8 cellular contexts compared by ENCODE assay signal in genomic region chr5:81749186-81749561, GRCh38. TPM values are rescaled to one million over a fixed set of nuclear protein-coding genes. Genes with fewer than 3 reads are reported as not detected.
A peak's percentile ranks its signal among the peaks of the same experiment; 100 is the strongest.
DNase-seq lines count a peak whose midpoint lies in the region; ATAC-seq, FAIRE-seq and TF ChIP-seq lines count a peak whose summit lies in the region.

No MANE protein-coding gene starts in this region.

- H3K9ac ChIP-seq in kidney (ENCODE audit: low read length in 2 of 2): peak overlapping the region in 1 of 2 donors; percentile 22

- H3K27ac ChIP-seq in kidney (ENCODE audit: low read depth in 2 of 2, low read length in 2 of 2) (peak overlapping the region in 1 of 2 donors; percentile 13), suprapubic skin (peak overlapping the region; percentile 99)

- peak overlapping the region; percentile 89 for H3K4me3 Mint-ChIP-seq in activated CD4-positive, alpha-beta T cell treated with anti-CD3 and anti-CD28 coated beads, Interleukin-2, amount 10 ng/mL, durations not matched to agents 24 days and 14 days
- H3K4me3 Mint-ChIP-seq in activated naive CD8-positive, alpha-beta T cell treated with anti-CD3 and anti-CD28 coated beads, Interleukin-2, amount 10 ng/mL, durations not matched to agents 7 days and 5 days: peak overlapping the region; percentile 88

- no peaks in the 10 kb centered on the region for H3K27me3 ChIP-seq in suprapubic skin

- WGBS in suprapubic skin: 11% methylated on average over 7 of the region's 7 CpGs
- 9 to 10% methylated on average over 7 of the region's 7 CpGs for WGBS in lower leg skin, 2 donors

- no peaks in the 10 kb centered on the region for H3K36me3 ChIP-seq in kidney (ENCODE audit: control insufficient read depth in 1 of 2, insufficient read depth in 2 of 2, low read length in 2 of 2)
- H3K36me3 ChIP-seq in suprapubic skin: no peaks in the 10 kb centered on the region

- TF ChIP-seq CTCF in kidney (IDR thresholded peaks at IDR 0.05; ENCODE audit: borderline replicate concordance, extremely low read depth, insufficient read depth): no peak
- TF ChIP-seq CTCF in suprapubic skin (IDR thresholded peaks at IDR 0.05): no peak
- no peak for TF ChIP-seq CTCF in lower leg skin (IDR thresholded peaks at IDR 0.05)

- no peaks in the 10 kb centered on the region for H3K36me3 Mint-ChIP-seq in activated CD4-positive, alpha-beta T cell treated with anti-CD3 and anti-CD28 coated beads, Interleukin-2, amount 10 ng/mL, durations not matched to agents 24 days and 14 days (ENCODE audit: low read depth)
- peaks cover 3% of the 10 kb centered on the region for H3K36me3 Mint-ChIP-seq in activated naive CD8-positive, alpha-beta T cell treated with anti-CD3 and anti-CD28 coated beads, Interleukin-2, amount 10 ng/mL, durations not matched to agents 7 days and 5 days

- no peak for TF ChIP-seq EP300 in suprapubic skin (IDR thresholded peaks at IDR 0.05)

- H3K27ac Mint-ChIP-seq in activated CD4-positive, alpha-beta T cell treated with anti-CD3 and anti-CD28 coated beads, Interleukin-2, amount 10 ng/mL, durations not matched to agents 24 days and 14 days: peak overlapping the region; percentile 57
- no peak overlapping the region for H3K27ac Mint-ChIP-seq in activated naive CD8-positive, alpha-beta T cell treated with anti-CD3 and anti-CD28 coated beads, Interleukin-2, amount 10 ng/mL, durations not matched to agents 7 days and 5 days

- H3K9me3 Mint-ChIP-seq in activated CD4-positive, alpha-beta T cell treated with anti-CD3 and anti-CD28 coated beads, Interleukin-2, amount 10 ng/mL, durations not matched to agents 24 days and 14 days: no peaks in the 10 kb centered on the region
- no peaks in the 10 kb centered on the region for H3K9me3 Mint-ChIP-seq in activated naive CD8-positive, alpha-beta T cell treated with anti-CD3 and anti-CD28 coated beads, Interleukin-2, amount 10 ng/mL, durations not matched to agents 7 days and 5 days

- H3K9me3 ChIP-seq in kidney (ENCODE audit: control insufficient read depth in 1 of 2, low read length in 2 of 2): no peaks in the 10 kb centered on the region
- H3K9me3 ChIP-seq in suprapubic skin: no peaks in the 10 kb centered on the region

- no peak for FAIRE-seq in kidney (lab: Jason Lieb, UNC)

- intact Hi-C loops in activated CD4-positive, alpha-beta T cell treated with anti-CD3 and anti-CD28 coated beads, Interleukin-2, amount 10 ng/mL, durations not matched to agents 24 days and 14 days (cut with micrococcal nuclease): no loop called here
- intact Hi-C loops in kidney (cut with DNase I) (loop anchor here (10.0 kb wide), 1 partner anchor 244 kb away; no protein-coding TSS in a partner anchor), lower leg skin (cut with DNase I; ENCODE audit: low total_unique reads) (loop anchor here (10.0 kb wide), 1 partner anchor 324 kb away; no protein-coding TSS in a partner anchor)

- H3K4me1 Mint-ChIP-seq in activated CD4-positive, alpha-beta T cell treated with anti-CD3 and anti-CD28 coated beads, Interleukin-2, amount 10 ng/mL, durations not matched to agents 24 days and 14 days: peaks cover 16% of the 10 kb centered on the region
- peaks cover 24% of the 10 kb centered on the region for H3K4me1 Mint-ChIP-seq in activated naive CD8-positive, alpha-beta T cell treated with anti-CD3 and anti-CD28 coated beads, Interleukin-2, amount 10 ng/mL, durations not matched to agents 7 days and 5 days

- ATAC-seq in activated naive CD8-positive, alpha-beta T cell treated with anti-CD3 and anti-CD28 coated beads, Interleukin-2, amount 10 ng/mL, durations not matched to agents 7 days and 5 days (ENCODE audit: low read depth): no peak
- ATAC-seq in GM18517 (IDR thresholded peaks at IDR 0.05; ENCODE audit: unreplicated experiment) (no peak), GM21529 (IDR thresholded peaks at IDR 0.05; ENCODE audit: unreplicated experiment) (no peak)

- TF ChIP-seq POLR2A in suprapubic skin (IDR thresholded peaks at IDR 0.05): no peak
- no peak for TF ChIP-seq POLR2A in lower leg skin (IDR thresholded peaks at IDR 0.05)

- DNase-seq in activated CD4-positive, alpha-beta T cell treated with anti-CD3 and anti-CD28 coated beads, Interleukin-2, amount 10 ng/mL, durations not matched to agents 24 days and 14 days: peak; percentile 65
- DNase-seq in activated CD4-positive, alpha-beta T cell treated with anti-CD3 and anti-CD28 coated beads for 48 hours: no peak
- DNase-seq in activated naive CD8-positive, alpha-beta T cell treated with anti-CD3 and anti-CD28 coated beads, Interleukin-2, amount 10 ng/mL, durations not matched to agents 7 days and 5 days: no peak
- no peak for DNase-seq in kidney
- no peak for DNase-seq in suprapubic skin (ENCODE audit: low spot score in 2 of 2)
- no peak for DNase-seq in lower leg skin (ENCODE audit: low spot score in 2 of 2)

- POLR2A ChIA-PET in activated naive CD8-positive, alpha-beta T cell treated with anti-CD3 and anti-CD28 coated beads, Interleukin-2, amount 10 ng/mL, durations not matched to agents 7 days and 5 days (lab: Charles Lee): interaction anchor here (0.6 to 6.3 kb wide), 3 partner anchors 23 to 469 kb away, joined by 3 to 215 read pairs (median 4); no protein-coding TSS in a partner anchor

- H3K4me3 ChIP-seq in kidney (ENCODE audit: low read length in 2 of 2): peak overlapping the region; percentile 54 to 73
- peak overlapping the region; percentile 97 for H3K4me3 ChIP-seq in suprapubic skin
- no peak overlapping the region for H3K4me3 ChIP-seq in lower leg skin (ENCODE audit: low read depth, poor library complexity, severe bottlenecking)

- H3K4me1 ChIP-seq in kidney (ENCODE audit: control insufficient read depth in 1 of 2, insufficient read depth in 1 of 2, low read depth in 1 of 2, low read length in 2 of 2): peaks cover 0 to 8% of the 10 kb centered on the region in 2 donors
- H3K4me1 ChIP-seq in suprapubic skin: peaks cover 40% of the 10 kb centered on the region

- H3K27me3 Mint-ChIP-seq in activated CD4-positive, alpha-beta T cell treated with anti-CD3 and anti-CD28 coated beads, Interleukin-2, amount 10 ng/mL, durations not matched to agents 24 days and 14 days: peaks cover 24% of the 10 kb centered on the region
- H3K27me3 Mint-ChIP-seq in activated naive CD8-positive, alpha-beta T cell treated with anti-CD3 and anti-CD28 coated beads, Interleukin-2, amount 10 ng/mL, durations not matched to agents 7 days and 5 days: peaks cover 34% of the 10 kb centered on the region

RNA-seq across cellular contexts. Expression of gene SSBP2, which starts 1.7 kb away (rescaled TPM):
- total RNA-seq in activated CD4-positive, alpha-beta T cell treated with anti-CD3 and anti-CD28 coated beads, Interleukin-2, amount 10 ng/mL, durations not matched to agents 24 days and 14 days: 13.1 and 13.4 TPM in 2 replicates
- total RNA-seq in activated naive CD8-positive, alpha-beta T cell treated with anti-CD3 and anti-CD28 coated beads, Interleukin-2, amount 10 ng/mL, durations not matched to agents 7 days and 5 days: 10 to 100 TPM; 32.5 to 35.4 TPM
- total RNA-seq in kidney (57.1 TPM), suprapubic skin (100 to 1,000 TPM in 1 of 4 donors, 10 to 100 TPM in 3; 54.1 to 136 (median 69.8) TPM), lower leg skin (10 to 100 TPM; 45.3 to 83.1 (median 61.7) TPM)
- 17.0 TPM for polyA plus RNA-seq in kidney (ENCODE audit: insufficient read depth, low read depth, low replicate concordance)
